In the genomic region with DNA sequence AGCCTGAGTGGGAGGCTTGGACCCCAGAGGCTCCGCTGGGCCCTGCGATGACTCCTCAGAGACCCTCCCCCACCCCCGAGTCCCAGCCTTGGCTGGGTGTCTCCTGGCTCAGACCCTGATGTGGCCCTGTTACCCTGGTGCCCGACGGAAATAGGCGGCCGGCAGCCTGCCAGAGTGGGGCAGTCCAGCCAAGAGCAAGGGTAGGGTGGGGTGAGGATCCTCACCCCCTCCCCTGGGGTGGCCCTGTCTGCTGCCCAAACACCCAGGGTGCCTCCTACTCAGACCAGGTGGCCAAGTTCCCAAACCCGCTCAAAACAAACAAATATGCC, we compare ENCODE assay signal across 11 cellular contexts. TPM values are rescaled to one million over a fixed set of nuclear protein-coding genes. Genes with fewer than 3 reads are reported as not detected.
DNase-seq lines count a peak whose midpoint lies in the region; ATAC-seq, FAIRE-seq and TF ChIP-seq lines count a peak whose summit lies in the region.
"Had no signal": no experiment of that assay in that cellular context is flagged by ENCODE, and none has a peak within 500 bp of the region (broad histone marks: within the 10 kb centered on the region; RNA-seq: fewer than 3 reads in every experiment).

No MANE protein-coding gene starts in this region.

- WGBS in pancreas, 2 donors: 9 to 11% methylated on average over 8 of the region's 8 CpGs

- H3K9me3 ChIP-seq in AG04450 (ENCODE audit: control insufficient read depth, insufficient read depth, low read length) (no peaks in the 10 kb centered on the region; the same call in 1 of the 2 replicates), pancreas (no peaks in the 10 kb centered on the region), WERI-Rb-1 (ENCODE audit: severe bottlenecking) (no peaks in the 10 kb centered on the region)

- intact Hi-C loops in pancreas (cut with DNase I): no loop called here

- TF ChIP-seq CTCF in AG04450 (IDR thresholded peaks at IDR 0.05; ENCODE audit: low read depth, low read length): no peak
- no peak for TF ChIP-seq CTCF in RWPE1 (conservative IDR thresholded peaks at IDR 0.05; ENCODE audit: low read depth)
- TF ChIP-seq CTCF in foreskin fibroblast (IDR thresholded peaks at IDR 0.05; ENCODE audit: low read depth, low read length): no peak
- no peak for TF ChIP-seq CTCF in pancreas (IDR thresholded peaks at IDR 0.05)
- no peak for TF ChIP-seq CTCF in WERI-Rb-1 (IDR thresholded peaks at IDR 0.05; ENCODE audit: low read depth, low read length)

- H3K4me3 ChIP-seq in AG04450 (ENCODE audit: low read depth, low read length): 0 out of 2 replicates have a peak overlapping the region, but pooled peaks have one; percentile 37
- peak overlapping the region; percentile 11 to 33 for H3K4me3 ChIP-seq in foreskin fibroblast (ENCODE audit: low read depth in 1 of 2, low read length in 2 of 2)
- peak overlapping the region in 1 of 4 donors; percentile 31 for H3K4me3 ChIP-seq in pancreas
- no peak overlapping the region for H3K4me3 ChIP-seq in WERI-Rb-1 (ENCODE audit: low read depth, low read length)

- ATAC-seq in pancreas (peak; percentile 22 to 52 (median 28)), GM19023 (IDR thresholded peaks at IDR 0.05; ENCODE audit: unreplicated experiment) (no peak)

- DNase-seq in AG04450 (ENCODE audit: low read depth, low spot score) (no peak), RWPE1 (ENCODE audit: low spot score) (no peak), foreskin fibroblast (no peak), pancreas (peak; percentile 59 to 88 (median 74)), NCI-H510A treated with DMSO at 0.1 percent for 48 hours (lab: John Stamatoyannopoulos, UW) (no peak), WERI-Rb-1 (no peak)
- DNase-seq in stimulated activated CD4-positive, alpha-beta T cell treated with anti-CD3 and anti-CD28 coated beads, Interleukin-2, amount 100 ng/mL, for 48 hours: no peak
- DNase-seq: effector CD4-positive, alpha-beta T cell had no signal

- no peak for FAIRE-seq in pancreas (lab: Jason Lieb, UNC)
- FAIRE-seq: H54 had no signal

- POLR2A ChIA-PET in AG04450 (lab: Yijun Ruan, JAX) (interaction anchor here (0.8 to 0.9 kb wide), 2 partner anchors 10 to 15 kb away, joined by 3 read pairs; a partner anchor contains a TSS), RWPE1 (lab: Yijun Ruan, JAX; ENCODE audit: low non-redundant PET) (no interaction called here)

- H3K36me3 ChIP-seq in pancreas (no peaks in the 10 kb centered on the region), WERI-Rb-1 (no peaks in the 10 kb centered on the region)

- H3K4me1 ChIP-seq in pancreas: peaks cover 4 to 24% (median 5%) of the 10 kb centered on the region in 3 donors

- H3K27ac ChIP-seq in AG04450 (ENCODE audit: low read depth, low read length) (no peak overlapping the region), RWPE1 (peak overlapping the region; percentile 100), pancreas (peak overlapping the region in 2 of 4 donors; percentile 47 to 62), WERI-Rb-1 (no peak overlapping the region)
- H3K27ac ChIP-seq: C4-2B had no signal

- H3K27me3 ChIP-seq in AG04450 (ENCODE audit: control insufficient read depth, insufficient read depth, low read length) (no peaks in the 10 kb centered on the region), pancreas (no peaks in the 10 kb centered on the region), WERI-Rb-1 (ENCODE audit: insufficient read depth, low read depth, severe bottlenecking) (no peaks in the 10 kb centered on the region)

- CTCF ChIA-PET in AG04450 (lab: Charles Lee) (interaction anchor here (1.4 to 7.1 kb wide), 6 partner anchors 9 to 39 kb away, joined by 3 to 143 read pairs (median 64); a partner anchor contains a TSS), RWPE1 (lab: Yijun Ruan, JAX) (interaction anchor here (1.9 to 5.0 kb wide), 3 partner anchors 19 to 31 kb away, joined by 6 to 74 read pairs (median 21); no protein-coding TSS in a partner anchor)

RNA-seq across cellular contexts. Expression of a gene that starts 15.3 kb away (rescaled TPM):
- 2.7 and 4.4 TPM in 2 replicates for polyA plus RNA-seq in AG04450 (2011; rRNA removed)
- 5.4 and 9.1 TPM in 2 replicates for polyA minus RNA-seq in AG04450 (2011; rRNA and poly(A)+ RNA removed)
- total RNA-seq in pancreas: 10 to 100 TPM; 21.0 to 29.5 (median 22.5) TPM
- polyA plus RNA-seq in pancreas: 10 to 100 TPM; 72.8 to 91.2 TPM

Comparison
In these comparisons a context has a peak if more than half of its experiments do, and no peak if none do; other contexts are left out.
1. DNase-seq: peak in pancreas (6 of 6); none in AG04450 (single experiment), RWPE1 (single experiment), foreskin fibroblast (0 of 2), NCI-H510A treated with DMSO at 0.1 percent for 48 hours (single experiment), stimulated activated CD4-positive, alpha-beta T cell treated with anti-CD3 and anti-CD28 coated beads, Interleukin-2, amount 100 ng/mL, for 48 hours (0 of 2) and WERI-Rb-1 (single experiment).
2. RNA of a gene that starts 15.3 kb away (polyA plus RNA-seq): 72.8 to 91.2 TPM in pancreas; 2.7 to 4.4 TPM in AG04450; every median in the first group is over 10 times any median in the second.